Comparison of ENCODE assay signal across 21 cellular contexts in genomic region chr16:9275386-9275785, GRCh38.
DNase-seq lines count a peak whose midpoint lies in the region; ATAC-seq, FAIRE-seq and TF ChIP-seq lines count a peak whose summit lies in the region.
"Had no signal": no experiment of that assay in that cellular context is flagged by ENCODE, and none has a peak within 500 bp of the region (broad histone marks: within the 10 kb centered on the region; RNA-seq: fewer than 3 reads in every experiment).

No MANE protein-coding gene starts in this region.

- H2BK120ac ChIP-seq in H9 (ENCODE audit: low read depth, low read length, poor library complexity, severe bottlenecking): no peak overlapping the region

- no peak overlapping the region for H3K14ac ChIP-seq in H9 (ENCODE audit: insufficient read depth, low read length)

- H2AFZ ChIP-seq in H9 (ENCODE audit: low read length): no peak overlapping the region
- H2AFZ ChIP-seq: PC-9 had no signal

- intact Hi-C loops in left colon (cut with DNase I, micrococcal nuclease): no loop called here

- H3K27ac Mint-ChIP-seq in H9: peak overlapping the region in 1 of 3 experiments; percentile 31; a peak in 2 of 7 replicates
- H3K27ac Mint-ChIP-seq: CD4-positive, CD25-positive, alpha-beta regulatory T cell; IgD-negative memory B cell had no signal

- H3K9me3 ChIP-seq in H9 (ENCODE audit: control insufficient read depth, low read depth, low read length): no peaks in the 10 kb centered on the region
- H3K9me3 ChIP-seq: HAP-1 had no signal

- H3K56ac ChIP-seq in H9 (ENCODE audit: insufficient read length, low read depth, low read length): no peak overlapping the region

- H2BK12ac ChIP-seq in H9 (ENCODE audit: insufficient read length, low read depth, low read length): no peak overlapping the region

- no peak overlapping the region for H3K27ac ChIP-seq in H9 (ENCODE audit: insufficient read length, low read depth, low read length)
- H3K27ac ChIP-seq: PC-9 had no signal

- no peak overlapping the region for H3K4ac ChIP-seq in H9 (ENCODE audit: low read depth, low read length)

- peaks cover 3 to 5% of the 10 kb centered on the region in 2 experiments; a peak in 3 of 4 replicates for H3K4me1 Mint-ChIP-seq in H9
- H3K4me1 Mint-ChIP-seq: CD4-positive, CD25-positive, alpha-beta regulatory T cell had no signal

- no peak overlapping the region for H3K9ac ChIP-seq in H9 (ENCODE audit: extremely low read depth, insufficient read length, low read length)

- H2BK5ac ChIP-seq in H9 (ENCODE audit: insufficient read length, low read length): no peak overlapping the region

- H4K8ac ChIP-seq in H9 (replicated peaks; ENCODE audit: insufficient read length, low read depth, low read length): no peak overlapping the region

- H3K4me3 ChIP-seq in bronchial epithelial cell (ENCODE audit: low read depth, low read length) (no peak overlapping the region), H7 (ENCODE audit: insufficient read depth, low read depth, low read length) (no peak overlapping the region)
- H3K4me3 ChIP-seq: GM12878, HAP-1, PC-9 had no signal

- H3K36me3 Mint-ChIP-seq in H9 (ENCODE audit: insufficient read depth in 1 of 3, low read depth in 3 of 3): no peaks in the 10 kb centered on the region
- H3K36me3 Mint-ChIP-seq: CD4-positive, CD25-positive, alpha-beta regulatory T cell had no signal

- no peak overlapping the region for H2BK15ac ChIP-seq in H9 (ENCODE audit: low read depth, low read length)

- no peak overlapping the region for H4K5ac ChIP-seq in H9 (ENCODE audit: insufficient read length, low read depth, low read length)

- no peak overlapping the region for H3T11ph ChIP-seq in H9 (ENCODE audit: low read length)

- no peaks in the 10 kb centered on the region for H3K4me1 ChIP-seq in H9 (ENCODE audit: insufficient read depth, low read length)
- H3K4me1 ChIP-seq: HAP-1 had no signal

- ATAC-seq in left colon (peak; percentile 52), GM21825 (IDR thresholded peaks at IDR 0.05; ENCODE audit: unreplicated experiment) (no peak), HG03439 (IDR thresholded peaks at IDR 0.05; ENCODE audit: unreplicated experiment) (no peak)
- ATAC-seq: GM12878, SK-N-SH treated with all-trans-retinoic acid at 6 μM for 48 hours had no signal

- TF ChIP-seq CTCF in bronchial epithelial cell (IDR thresholded peaks at IDR 0.05; ENCODE audit: insufficient read depth, low read length, severe bottlenecking) (no peak), H9 (conservative IDR thresholded peaks at IDR 0.05) (no peak)

- H2AK5ac ChIP-seq in H9 (ENCODE audit: insufficient read length, low read length): no peak overlapping the region

- H3K27me3 ChIP-seq in bronchial epithelial cell (ENCODE audit: control insufficient read depth, insufficient read depth, low read length) (no peaks in the 10 kb centered on the region), H7 (ENCODE audit: control insufficient read depth, insufficient read depth, low read length) (no peaks in the 10 kb centered on the region), H9 (ENCODE audit: insufficient read depth, low read length) (no peaks in the 10 kb centered on the region)

- peak; percentile 12 for DNase-seq in Caki2 (ENCODE audit: low read depth)
- DNase-seq in Daoy (ENCODE audit: low read depth): peak; percentile 7
- DNase-seq in bronchial epithelial cell (ENCODE audit: low read depth): peak; percentile 7
- no peak for DNase-seq in left colon
- DNase-seq in H7: no peak
- DNase-seq in H9: no peak
- DNase-seq: CD4-positive, CD25-positive, alpha-beta regulatory T cell; DMS79; NCI-H1694; NCI-H2081; NCI-H2171; NCI-H345; NCI-H526 had no signal

- H4K91ac ChIP-seq in H9 (ENCODE audit: insufficient read length, low read depth, low read length): no peak overlapping the region

- H3K36me3 ChIP-seq in bronchial epithelial cell (ENCODE audit: control insufficient read depth, insufficient read depth, low read length): no peaks in the 10 kb centered on the region
- H3K36me3 ChIP-seq in H7 (replicated peaks; ENCODE audit: control insufficient read depth, insufficient read depth, low read length): no peaks in the 10 kb centered on the region
- H3K36me3 ChIP-seq: HAP-1 had no signal

- no peaks in the 10 kb centered on the region; the same call in 1 of the 2 replicates for H3K27me3 Mint-ChIP-seq in H9 (ENCODE audit: low read depth)

- H3K79me2 ChIP-seq in H9 (ENCODE audit: insufficient read depth, low read length): no peaks in the 10 kb centered on the region

- peak; percentile 73 for FAIRE-seq in bronchial epithelial cell (lab: Jason Lieb, UNC)
- FAIRE-seq: GM12878, HTR-8/SVneo had no signal

- no CpG with 5 or more reads among the region's 7 CpGs for WGBS in H9 (ENCODE audit: extremely low coverage, insufficient read length, low lambda C conversion rate)

- peaks cover 0 to 3% of the 10 kb centered on the region in 2 experiments; a peak in 1 of 5 replicates for H3K9me3 Mint-ChIP-seq in H9
- H3K9me3 Mint-ChIP-seq: IgD-negative memory B cell had no signal

- no peak overlapping the region for H3K18ac ChIP-seq in H9 (ENCODE audit: insufficient read length, low read depth, low read length)

- H3K79me1 ChIP-seq in H9 (ENCODE audit: insufficient read depth, low read depth, low read length, poor library complexity, severe bottlenecking): no peaks in the 10 kb centered on the region

- no peak overlapping the region for H3K4me2 ChIP-seq in H9 (ENCODE audit: insufficient read depth, insufficient read length, low read length)
- H3K4me2 ChIP-seq: PC-9 had no signal

- in situ Hi-C loops in Caki2 (cut with HindIII; ENCODE audit: low pct_unique_long_range_greater_than_20kb, low sequenced_read_pairs): no loop called here

- H3K23me2 ChIP-seq in H9 (ENCODE audit: insufficient read length, low read depth, low read length, poor library complexity, severe bottlenecking): no peaks in the 10 kb centered on the region

- no peak overlapping the region for H3K4me3 Mint-ChIP-seq in H9
- H3K4me3 Mint-ChIP-seq: CD4-positive, CD25-positive, alpha-beta regulatory T cell; IgD-negative memory B cell had no signal

- H2BK20ac ChIP-seq in H9 (ENCODE audit: low read depth, low read length, poor library complexity, severe bottlenecking): no peak overlapping the region

- H3K23ac ChIP-seq in H9 (ENCODE audit: insufficient read length, low read depth, low read length): no peak overlapping the region

- no peaks in the 10 kb centered on the region for H4K20me1 ChIP-seq in H9 (ENCODE audit: control insufficient read depth, insufficient read depth, insufficient read length)

Comparison
In these comparisons a context has a peak if more than half of its experiments do, and no peak if none do; other contexts are left out.
1. DNase-seq: peak in Caki2 (single experiment), Daoy (single experiment) and bronchial epithelial cell (single experiment); none in left colon (0 of 2), H7 (single experiment) and H9 (single experiment).